1 cellular context compared by ENCODE assay signal in the genomic region with DNA sequence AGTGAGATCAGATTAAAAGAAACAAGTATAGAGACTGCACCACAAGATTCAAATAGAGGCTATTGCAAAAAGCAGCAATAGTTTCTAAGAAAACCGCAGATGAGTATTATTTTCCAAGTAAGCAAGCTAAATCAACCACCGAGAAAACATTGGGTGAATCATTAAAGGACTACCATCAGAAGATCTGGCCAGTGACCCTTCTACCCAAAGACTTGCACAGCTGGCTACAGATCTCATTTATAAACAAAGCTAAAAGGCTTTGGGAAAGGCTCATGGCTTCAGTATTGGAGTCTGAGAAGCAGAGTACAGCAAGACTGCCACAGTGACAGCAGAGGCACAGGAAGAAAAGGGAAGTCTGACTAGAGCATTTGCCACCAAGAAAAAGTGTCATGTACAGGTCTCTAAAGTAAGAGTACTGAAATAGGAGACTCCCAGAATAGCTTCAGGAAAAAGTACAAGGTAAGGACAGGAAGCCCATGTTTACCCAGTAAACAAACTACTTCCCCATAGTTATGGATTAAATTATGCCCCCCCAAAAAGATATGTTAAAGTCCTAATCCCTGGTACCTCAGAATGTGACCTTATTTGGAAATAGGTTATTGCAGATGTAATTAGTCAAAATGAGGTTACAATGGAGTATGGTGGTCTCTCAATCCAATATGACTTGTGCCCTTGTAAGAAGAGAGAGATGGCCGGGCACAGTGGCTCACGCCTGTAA.
TF ChIP-seq lines count a peak whose summit lies in the region.

No MANE protein-coding gene starts in this region.

TF ChIP-seq in HepG2, 621 proteins besides CTCF, POLR2A, EP300 and RAD21 (continued from another document and continues in another):
- TF ChIP-seq, protein P1, sequence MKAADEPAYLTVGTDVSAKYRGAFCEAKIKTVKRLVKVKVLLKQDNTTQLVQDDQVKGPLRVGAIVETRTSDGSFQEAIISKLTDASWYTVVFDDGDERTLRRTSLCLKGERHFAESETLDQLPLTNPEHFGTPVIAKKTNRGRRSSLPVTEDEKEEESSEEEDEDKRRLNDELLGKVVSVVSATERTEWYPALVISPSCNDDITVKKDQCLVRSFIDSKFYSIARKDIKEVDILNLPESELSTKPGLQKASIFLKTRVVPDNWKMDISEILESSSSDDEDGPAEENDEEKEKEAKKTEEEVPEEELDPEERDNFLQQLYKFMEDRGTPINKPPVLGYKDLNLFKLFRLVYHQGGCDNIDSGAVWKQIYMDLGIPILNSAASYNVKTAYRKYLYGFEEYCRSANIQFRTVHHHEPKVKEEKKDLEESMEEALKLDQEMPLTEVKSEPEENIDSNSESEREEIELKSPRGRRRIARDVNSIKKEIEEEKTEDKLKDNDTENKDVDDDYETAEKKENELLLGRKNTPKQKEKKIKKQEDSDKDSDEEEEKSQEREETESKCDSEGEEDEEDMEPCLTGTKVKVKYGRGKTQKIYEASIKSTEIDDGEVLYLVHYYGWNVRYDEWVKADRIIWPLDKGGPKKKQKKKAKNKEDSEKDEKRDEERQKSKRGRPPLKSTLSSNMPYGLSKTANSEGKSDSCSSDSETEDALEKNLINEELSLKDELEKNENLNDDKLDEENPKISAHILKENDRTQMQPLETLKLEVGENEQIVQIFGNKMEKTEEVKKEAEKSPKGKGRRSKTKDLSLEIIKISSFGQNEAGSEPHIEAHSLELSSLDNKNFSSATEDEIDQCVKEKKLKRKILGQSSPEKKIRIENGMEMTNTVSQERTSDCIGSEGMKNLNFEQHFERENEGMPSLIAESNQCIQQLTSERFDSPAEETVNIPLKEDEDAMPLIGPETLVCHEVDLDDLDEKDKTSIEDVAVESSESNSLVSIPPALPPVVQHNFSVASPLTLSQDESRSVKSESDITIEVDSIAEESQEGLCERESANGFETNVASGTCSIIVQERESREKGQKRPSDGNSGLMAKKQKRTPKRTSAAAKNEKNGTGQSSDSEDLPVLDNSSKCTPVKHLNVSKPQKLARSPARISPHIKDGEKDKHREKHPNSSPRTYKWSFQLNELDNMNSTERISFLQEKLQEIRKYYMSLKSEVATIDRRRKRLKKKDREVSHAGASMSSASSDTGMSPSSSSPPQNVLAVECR (CRISPR knock-in tag; IDR thresholded peaks at IDR 0.05; ENCODE audit: borderline replicate concordance) = no peak
- TF ChIP-seq GTF3A (CRISPR knock-in tag; conservative IDR thresholded peaks at IDR 0.05) (no peak), ZNF292 (CRISPR knock-in tag; IDR thresholded peaks at IDR 0.05; ENCODE audit: borderline replicate concordance, low read depth) (peak; percentile 57; the same call in 1 of the 2 replicates), FOXP1 (IDR thresholded peaks at IDR 0.05) (no peak), FOXP1 (CRISPR knock-in tag; IDR thresholded peaks at IDR 0.05) (peak; percentile 52; the same call in 1 of the 2 replicates), DNMT3B (CRISPR knock-in tag; conservative IDR thresholded peaks at IDR 0.05) (no peak; the same call in 1 of the 2 replicates), ZNF776 (CRISPR knock-in tag; IDR thresholded peaks at IDR 0.05) (no peak), AGO2 (optimal IDR thresholded peaks at IDR 0.05; ENCODE audit: low read depth, low read length) (no peak), ZNF607 (CRISPR knock-in tag; IDR thresholded peaks at IDR 0.05; ENCODE audit: borderline replicate concordance) (0 out of 2 replicates have a peak, but pooled peaks have one; percentile 38), NCOA1 (CRISPR knock-in tag; IDR thresholded peaks at IDR 0.05) (no peak), BCL6 (CRISPR knock-in tag; IDR thresholded peaks at IDR 0.05) (peak; percentile 70), HNF4G (IDR thresholded peaks at IDR 0.05; ENCODE audit: borderline replicate concordance, low read depth, low read length) (no peak), HNF4G (CRISPR knock-in tag; IDR thresholded peaks at IDR 0.05; ENCODE audit: borderline replicate concordance, low read depth) (no peak), MEF2D (CRISPR knock-in tag; IDR thresholded peaks at IDR 0.05) (peak; percentile 50; the same call in 1 of the 2 replicates), HNRNPUL1 (IDR thresholded peaks at IDR 0.05; ENCODE audit: low read depth, low read length) (no peak), ARNT (IDR thresholded peaks at IDR 0.05) (no peak), CREB1 (IDR thresholded peaks at IDR 0.05) (no peak), CREB1 (CRISPR knock-in tag; IDR thresholded peaks at IDR 0.05) (peak; percentile 49; the same call in 1 of the 2 replicates), ZNF33B (CRISPR knock-in tag; IDR thresholded peaks at IDR 0.05) (no peak), ZNF543 (CRISPR knock-in tag; IDR thresholded peaks at IDR 0.05) (no peak), PRPF4 (IDR thresholded peaks at IDR 0.05; ENCODE audit: low read depth, low read length, poor library complexity, severe bottlenecking) (no peak), ZNF282 (IDR thresholded peaks at IDR 0.05; ENCODE audit: partially characterized antibody) (no peak), ONECUT2 (CRISPR knock-in tag; IDR thresholded peaks at IDR 0.05) (no peak; the same call in 1 of the 2 replicates), FUBP1 (CRISPR knock-in tag; IDR thresholded peaks at IDR 0.05; ENCODE audit: borderline replicate concordance) (no peak), WIZ (CRISPR knock-in tag; IDR thresholded peaks at IDR 0.05) (no peak), BORCS8-MEF2B (CRISPR knock-in tag; IDR thresholded peaks at IDR 0.05) (peak; percentile 21; the same call in 1 of the 2 replicates), ARID2 (CRISPR knock-in tag; IDR thresholded peaks at IDR 0.05; ENCODE audit: borderline replicate concordance) (no peak), HOXA7 (CRISPR knock-in tag; IDR thresholded peaks at IDR 0.05) (no peak), ATF7 (IDR thresholded peaks at IDR 0.05) (no peak), ATF7 (CRISPR knock-in tag; IDR thresholded peaks at IDR 0.05) (no peak), ZNF234 (CRISPR knock-in tag; conservative IDR thresholded peaks at IDR 0.05) (no peak), RARA (CRISPR knock-in tag; IDR thresholded peaks at IDR 0.05) (peak; percentile 56), RAD51 (IDR thresholded peaks at IDR 0.05; ENCODE audit: borderline replicate concordance) (no peak), FOXP4 (CRISPR knock-in tag; IDR thresholded peaks at IDR 0.05) (peak; percentile 76), MLX (CRISPR knock-in tag; IDR thresholded peaks at IDR 0.05) (no peak), ZNF230 (CRISPR knock-in tag; IDR thresholded peaks at IDR 0.05) (no peak), RBM22 (optimal IDR thresholded peaks at IDR 0.05; ENCODE audit: low read length) (no peak), TEAD2 (CRISPR knock-in tag; IDR thresholded peaks at IDR 0.05) (no peak), TARDBP (CRISPR knock-in tag; IDR thresholded peaks at IDR 0.05) (0 out of 2 replicates have a peak, but pooled peaks have one; percentile 14), ZNF362 (CRISPR knock-in tag; IDR thresholded peaks at IDR 0.05; ENCODE audit: borderline replicate concordance) (no peak)
- TF ChIP-seq, protein P2, sequence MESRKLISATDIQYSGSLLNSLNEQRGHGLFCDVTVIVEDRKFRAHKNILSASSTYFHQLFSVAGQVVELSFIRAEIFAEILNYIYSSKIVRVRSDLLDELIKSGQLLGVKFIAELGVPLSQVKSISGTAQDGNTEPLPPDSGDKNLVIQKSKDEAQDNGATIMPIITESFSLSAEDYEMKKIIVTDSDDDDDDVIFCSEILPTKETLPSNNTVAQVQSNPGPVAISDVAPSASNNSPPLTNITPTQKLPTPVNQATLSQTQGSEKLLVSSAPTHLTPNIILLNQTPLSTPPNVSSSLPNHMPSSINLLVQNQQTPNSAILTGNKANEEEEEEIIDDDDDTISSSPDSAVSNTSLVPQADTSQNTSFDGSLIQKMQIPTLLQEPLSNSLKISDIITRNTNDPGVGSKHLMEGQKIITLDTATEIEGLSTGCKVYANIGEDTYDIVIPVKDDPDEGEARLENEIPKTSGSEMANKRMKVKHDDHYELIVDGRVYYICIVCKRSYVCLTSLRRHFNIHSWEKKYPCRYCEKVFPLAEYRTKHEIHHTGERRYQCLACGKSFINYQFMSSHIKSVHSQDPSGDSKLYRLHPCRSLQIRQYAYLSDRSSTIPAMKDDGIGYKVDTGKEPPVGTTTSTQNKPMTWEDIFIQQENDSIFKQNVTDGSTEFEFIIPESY (CRISPR knock-in tag; IDR thresholded peaks at IDR 0.05) = no peak
- TF ChIP-seq, protein P3, sequence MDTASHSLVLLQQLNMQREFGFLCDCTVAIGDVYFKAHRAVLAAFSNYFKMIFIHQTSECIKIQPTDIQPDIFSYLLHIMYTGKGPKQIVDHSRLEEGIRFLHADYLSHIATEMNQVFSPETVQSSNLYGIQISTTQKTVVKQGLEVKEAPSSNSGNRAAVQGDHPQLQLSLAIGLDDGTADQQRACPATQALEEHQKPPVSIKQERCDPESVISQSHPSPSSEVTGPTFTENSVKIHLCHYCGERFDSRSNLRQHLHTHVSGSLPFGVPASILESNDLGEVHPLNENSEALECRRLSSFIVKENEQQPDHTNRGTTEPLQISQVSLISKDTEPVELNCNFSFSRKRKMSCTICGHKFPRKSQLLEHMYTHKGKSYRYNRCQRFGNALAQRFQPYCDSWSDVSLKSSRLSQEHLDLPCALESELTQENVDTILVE (CRISPR knock-in tag; IDR thresholded peaks at IDR 0.05) = no peak
- TF ChIP-seq, protein P4, sequence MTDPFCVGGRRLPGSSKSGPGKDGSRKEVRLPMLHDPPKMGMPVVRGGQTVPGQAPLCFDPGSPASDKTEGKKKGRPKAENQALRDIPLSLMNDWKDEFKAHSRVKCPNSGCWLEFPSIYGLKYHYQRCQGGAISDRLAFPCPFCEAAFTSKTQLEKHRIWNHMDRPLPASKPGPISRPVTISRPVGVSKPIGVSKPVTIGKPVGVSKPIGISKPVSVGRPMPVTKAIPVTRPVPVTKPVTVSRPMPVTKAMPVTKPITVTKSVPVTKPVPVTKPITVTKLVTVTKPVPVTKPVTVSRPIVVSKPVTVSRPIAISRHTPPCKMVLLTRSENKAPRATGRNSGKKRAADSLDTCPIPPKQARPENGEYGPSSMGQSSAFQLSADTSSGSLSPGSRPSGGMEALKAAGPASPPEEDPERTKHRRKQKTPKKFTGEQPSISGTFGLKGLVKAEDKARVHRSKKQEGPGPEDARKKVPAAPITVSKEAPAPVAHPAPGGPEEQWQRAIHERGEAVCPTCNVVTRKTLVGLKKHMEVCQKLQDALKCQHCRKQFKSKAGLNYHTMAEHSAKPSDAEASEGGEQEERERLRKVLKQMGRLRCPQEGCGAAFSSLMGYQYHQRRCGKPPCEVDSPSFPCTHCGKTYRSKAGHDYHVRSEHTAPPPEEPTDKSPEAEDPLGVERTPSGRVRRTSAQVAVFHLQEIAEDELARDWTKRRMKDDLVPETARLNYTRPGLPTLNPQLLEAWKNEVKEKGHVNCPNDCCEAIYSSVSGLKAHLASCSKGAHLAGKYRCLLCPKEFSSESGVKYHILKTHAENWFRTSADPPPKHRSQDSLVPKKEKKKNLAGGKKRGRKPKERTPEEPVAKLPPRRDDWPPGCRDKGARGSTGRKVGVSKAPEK (CRISPR knock-in tag; IDR thresholded peaks at IDR 0.05; ENCODE audit: borderline replicate concordance) = no peak
- TF ChIP-seq, protein P5, sequence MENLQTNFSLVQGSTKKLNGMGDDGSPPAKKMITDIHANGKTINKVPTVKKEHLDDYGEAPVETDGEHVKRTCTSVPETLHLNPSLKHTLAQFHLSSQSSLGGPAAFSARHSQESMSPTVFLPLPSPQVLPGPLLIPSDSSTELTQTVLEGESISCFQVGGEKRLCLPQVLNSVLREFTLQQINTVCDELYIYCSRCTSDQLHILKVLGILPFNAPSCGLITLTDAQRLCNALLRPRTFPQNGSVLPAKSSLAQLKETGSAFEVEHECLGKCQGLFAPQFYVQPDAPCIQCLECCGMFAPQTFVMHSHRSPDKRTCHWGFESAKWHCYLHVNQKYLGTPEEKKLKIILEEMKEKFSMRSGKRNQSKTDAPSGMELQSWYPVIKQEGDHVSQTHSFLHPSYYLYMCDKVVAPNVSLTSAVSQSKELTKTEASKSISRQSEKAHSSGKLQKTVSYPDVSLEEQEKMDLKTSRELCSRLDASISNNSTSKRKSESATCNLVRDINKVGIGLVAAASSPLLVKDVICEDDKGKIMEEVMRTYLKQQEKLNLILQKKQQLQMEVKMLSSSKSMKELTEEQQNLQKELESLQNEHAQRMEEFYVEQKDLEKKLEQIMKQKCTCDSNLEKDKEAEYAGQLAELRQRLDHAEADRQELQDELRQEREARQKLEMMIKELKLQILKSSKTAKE (CRISPR knock-in tag; IDR thresholded peaks at IDR 0.05; ENCODE audit: borderline replicate concordance) = no peak
